ENCODE assay signal across 20 cellular contexts in the genomic region with DNA sequence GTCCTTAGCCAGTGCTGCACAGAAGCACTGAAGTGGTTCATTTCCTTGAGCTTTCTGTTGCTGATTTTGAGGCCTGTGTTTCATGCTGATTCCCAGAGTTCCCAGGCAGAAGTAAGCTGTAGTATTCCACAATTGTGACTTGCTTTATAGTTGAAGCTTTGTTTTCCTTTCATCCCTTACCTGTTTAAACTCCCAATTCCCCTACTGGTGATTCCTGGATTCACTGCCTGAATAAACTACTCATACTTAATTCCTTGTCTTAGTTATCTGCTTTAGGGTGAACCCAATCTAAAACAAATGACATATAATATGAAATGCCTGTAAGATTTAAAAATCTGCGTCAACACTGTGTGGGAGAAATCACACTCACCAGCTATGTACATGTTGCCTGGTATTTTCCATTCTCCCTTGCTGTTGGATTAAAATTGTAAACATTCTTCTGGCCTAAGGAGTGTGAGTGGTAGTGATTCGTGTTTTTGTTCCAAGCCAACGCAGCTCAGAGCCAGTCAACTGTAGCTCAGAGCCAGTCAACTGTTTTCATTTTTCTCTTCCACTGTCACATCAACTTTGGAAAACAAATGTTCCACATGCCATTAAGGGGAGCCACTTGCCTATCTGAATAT.
A peak's percentile ranks its signal among the peaks of the same experiment; 100 is the strongest.
DNase-seq lines count a peak whose midpoint lies in the region; ATAC-seq and TF ChIP-seq lines count a peak whose summit lies in the region.
"Had no signal": no experiment of that assay in that cellular context is flagged by ENCODE, and none has a peak within 500 bp of the region (broad histone marks: within the 10 kb centered on the region; RNA-seq: fewer than 3 reads in every experiment).

No MANE protein-coding gene starts in this region.

- DNase-seq in AG04450 (ENCODE audit: low read depth, low spot score) (peak; percentile 23), glomerular visceral epithelial cell (ENCODE audit: extremely low spot score) (peak; percentile 30), renal cortical epithelial cell (ENCODE audit: low read depth) (peak; percentile 51), ovary (no peak), SKM-1 (lab: John Stamatoyannopoulos, UW; ENCODE audit: unreplicated experiment) (no peak), hepatic stellate cell (ENCODE audit: low spot score) (no peak)
- DNase-seq: Calu3; CD4-positive, CD25-positive, alpha-beta regulatory T cell; DMS53; HCEC 1CT; MV-4-11; NCI-H1417; NCI-H187 treated with DMSO at 0.1 percent for 48 hours; NCI-H446 treated with DMSO at 0.1 percent for 48 hours; NCI-H748 treated with DMSO at 0.1 percent for 48 hours; PC-9 had no signal

- H3K27ac ChIP-seq in AG04450 (ENCODE audit: low read depth, low read length) (no peak overlapping the region), SU-DHL-6 (ENCODE audit: low read depth, low read length) (no peak overlapping the region), ovary (no peak overlapping the region)
- H3K27ac ChIP-seq: HL-60, PC-9 had no signal

- H3K4me1 ChIP-seq in ovary (ENCODE audit: insufficient read depth), result no peaks in the 10 kb centered on the region

- H3K79me2 ChIP-seq in SU-DHL-6 (ENCODE audit: insufficient read depth, low read length), result no peaks in the 10 kb centered on the region

- intact Hi-C loops in ovary (cut with DNase I), result no loop called here

- H3K27me3 ChIP-seq in AG04450 (ENCODE audit: control insufficient read depth, insufficient read depth, low read length) (no peaks in the 10 kb centered on the region), SU-DHL-6 (ENCODE audit: low read length) (no peaks in the 10 kb centered on the region), ovary (no peaks in the 10 kb centered on the region)

- no peaks in the 10 kb centered on the region for H3F3A ChIP-seq in SU-DHL-6 (ENCODE audit: insufficient read depth)

- TF ChIP-seq CTCF in AG04450 (IDR thresholded peaks at IDR 0.05; ENCODE audit: low read depth, low read length) (peak; percentile 18; the same call in 1 of the 2 replicates), SU-DHL-6 (IDR thresholded peaks at IDR 0.05; ENCODE audit: insufficient read depth, low read length, poor library complexity, severe bottlenecking) (no peak), ovary (IDR thresholded peaks at IDR 0.05) (no peak)

- no peak for TF ChIP-seq EP300 in ovary (IDR thresholded peaks at IDR 0.05)

- H3K36me3 ChIP-seq in SU-DHL-6 (ENCODE audit: low read length), result no peaks in the 10 kb centered on the region
- no peaks in the 10 kb centered on the region for H3K36me3 ChIP-seq in ovary

- no peak overlapping the region for H3K9ac ChIP-seq in SU-DHL-6 (ENCODE audit: low read length)

- H4K20me1 ChIP-seq in SU-DHL-6 (ENCODE audit: low read depth, low read length), result no peaks in the 10 kb centered on the region

- TF ChIP-seq POLR2A in ovary (IDR thresholded peaks at IDR 0.05), result no peak

- peak overlapping the region; percentile 22 for H2AFZ ChIP-seq in SU-DHL-6 (ENCODE audit: low read depth, low read length, severe bottlenecking)
- H2AFZ ChIP-seq: PC-9 had no signal

- CTCF ChIA-PET in AG04450 (lab: Charles Lee), result interaction anchor here (0.9 kb wide), 1 partner anchor 12 kb away, joined by 3 read pairs; no protein-coding TSS in a partner anchor

- H3K4me2 ChIP-seq in SU-DHL-6 (ENCODE audit: low read depth, low read length, poor library complexity, severe bottlenecking), result no peak overlapping the region
- H3K4me2 ChIP-seq: PC-9 had no signal

- 32 to 56% (median 36%) methylated on average over 3 of the region's 3 CpGs for WGBS in ovary, 3 donors

- H3K9me2 ChIP-seq in SU-DHL-6 (replicated peaks; ENCODE audit: insufficient read depth, low read length), result no peaks in the 10 kb centered on the region

- H3K9me3 ChIP-seq in AG04450 (ENCODE audit: control insufficient read depth, insufficient read depth, low read length) (no peaks in the 10 kb centered on the region), SU-DHL-6 (ENCODE audit: insufficient read depth, low read length) (no peaks in the 10 kb centered on the region), ovary (no peaks in the 10 kb centered on the region)

- ATAC-seq in HG03439 (IDR thresholded peaks at IDR 0.05; ENCODE audit: unreplicated experiment), result no peak
- ATAC-seq: K562 had no signal

- H3K4me3 ChIP-seq in AG04450 (ENCODE audit: low read depth, low read length) (no peak overlapping the region), SU-DHL-6 (ENCODE audit: insufficient read depth, low read length, poor library complexity, severe bottlenecking) (no peak overlapping the region), ovary (no peak overlapping the region)
- H3K4me3 ChIP-seq: K562, PC-9 had no signal

- POLR2A ChIA-PET in AG04450 (lab: Yijun Ruan, JAX), result no interaction called here

Comparison
In these comparisons a context has a peak if more than half of its experiments do, and no peak if none do; other contexts are left out.
1. DNase-seq: peak in AG04450 (single experiment), glomerular visceral epithelial cell (single experiment) and renal cortical epithelial cell (single experiment); none in ovary (0 of 5), SKM-1 (single experiment) and hepatic stellate cell (single experiment).